ENCODE assay signal across 22 cellular contexts in genomic region chr22:19867617-19868016, GRCh38.
"Had no signal": no experiment of that assay in that cellular context is flagged by ENCODE, and none has a peak within 500 bp of the region (broad histone marks: within the 10 kb centered on the region; RNA-seq: fewer than 3 reads in every experiment).

No MANE protein-coding gene starts in this region.

- DNase-seq: activated CD4-positive, alpha-beta memory T cell treated with anti-CD3 and anti-CD28 coated beads, Interleukin-2, amount 10 ng/mL, durations not matched to agents 7 days and 5 days; activated CD4-positive, alpha-beta T cell treated with anti-CD3 and anti-CD28 coated beads, Interleukin-2, amount 10 ng/mL, durations not matched to agents 7 days and 5 days; activated CD4-positive, CD25-positive, alpha-beta regulatory T cell treated with anti-CD3 and anti-CD28 coated beads, Interleukin-2, amount 50 U/mL, for 72 hours; activated CD8-positive, alpha-beta memory T cell treated with anti-CD3 and anti-CD28 coated beads, Interleukin-2, amount 50 U/mL, for 48 hours; activated naive CD4-positive, alpha-beta T cell treated with Interleukin-2 at 50 U/mL for 16 hours; activated T-cell treated with anti-CD3 and anti-CD28 coated beads, Interleukin-2, amount 50 U/mL, for 48 hours; amygdala; dermis blood vessel endothelial cell; effector CD4-positive, alpha-beta T cell; small intestine; stimulated activated CD4-positive, alpha-beta T cell treated with anti-CD3 and anti-CD28 coated beads, Interleukin-15, amount 100 ng/mL, for 24 hours; stimulated activated CD4-positive, alpha-beta T cell treated with anti-CD3 and anti-CD28 coated beads, Interleukin-2, amount 100 ng/mL, for 24 hours; stimulated activated naive CD4-positive, alpha-beta T cell; WERI-Rb-1 had no signal

- H3K9me3 ChIP-seq: mucosa of descending colon, suprapubic skin, tibial nerve had no signal

- H3K4me3 ChIP-seq: lung, mucosa of descending colon, SK-N-MC, suprapubic skin, tibial nerve had no signal

- H3K36me3 Mint-ChIP-seq: natural killer cell treated with Interleukin-12 subunit alpha and Interleukin-12 subunit beta and Interleukin-15 and Interleukin-18, amount 100 ng/mL, for 72 hours had no signal

- H3K27ac Mint-ChIP-seq: activated CD4-positive, alpha-beta memory T cell treated with anti-CD3 and anti-CD28 coated beads, Interleukin-2, amount 10 ng/mL, durations not matched to agents 7 days and 5 days; activated CD4-positive, alpha-beta T cell treated with anti-CD3 and anti-CD28 coated beads, Interleukin-2, amount 10 ng/mL, durations not matched to agents 7 days and 5 days; natural killer cell treated with Interleukin-12 subunit alpha and Interleukin-12 subunit beta and Interleukin-15 and Interleukin-18, amount 100 ng/mL, for 72 hours had no signal

- H3K27me3 Mint-ChIP-seq: activated CD4-positive, alpha-beta memory T cell treated with anti-CD3 and anti-CD28 coated beads, Interleukin-2, amount 10 ng/mL, durations not matched to agents 7 days and 5 days; activated CD4-positive, alpha-beta T cell treated with anti-CD3 and anti-CD28 coated beads, Interleukin-2, amount 10 ng/mL, durations not matched to agents 7 days and 5 days; natural killer cell treated with Interleukin-12 subunit alpha and Interleukin-12 subunit beta and Interleukin-15 and Interleukin-18, amount 100 ng/mL, for 72 hours; progenitor cell of endocrine pancreas had no signal

- H3K4me1 Mint-ChIP-seq: activated CD4-positive, alpha-beta memory T cell treated with anti-CD3 and anti-CD28 coated beads, Interleukin-2, amount 10 ng/mL, durations not matched to agents 7 days and 5 days; activated CD4-positive, alpha-beta T cell treated with anti-CD3 and anti-CD28 coated beads, Interleukin-2, amount 10 ng/mL, durations not matched to agents 7 days and 5 days had no signal

- H3K27me3 ChIP-seq: suprapubic skin, tibial nerve had no signal

- H3K9me3 Mint-ChIP-seq: activated CD4-positive, alpha-beta memory T cell treated with anti-CD3 and anti-CD28 coated beads, Interleukin-2, amount 10 ng/mL, durations not matched to agents 7 days and 5 days; activated CD4-positive, alpha-beta T cell treated with anti-CD3 and anti-CD28 coated beads, Interleukin-2, amount 10 ng/mL, durations not matched to agents 7 days and 5 days; natural killer cell treated with Interleukin-12 subunit alpha and Interleukin-12 subunit beta and Interleukin-15 and Interleukin-18, amount 100 ng/mL, for 72 hours had no signal

- H3K4me3 Mint-ChIP-seq: activated CD4-positive, alpha-beta memory T cell treated with anti-CD3 and anti-CD28 coated beads, Interleukin-2, amount 10 ng/mL, durations not matched to agents 7 days and 5 days; activated CD4-positive, alpha-beta T cell treated with anti-CD3 and anti-CD28 coated beads, Interleukin-2, amount 10 ng/mL, durations not matched to agents 7 days and 5 days; natural killer cell treated with Interleukin-12 subunit alpha and Interleukin-12 subunit beta and Interleukin-15 and Interleukin-18, amount 100 ng/mL, for 72 hours had no signal

- H3K27ac ChIP-seq: SK-N-MC, suprapubic skin, WERI-Rb-1 had no signal

- H3K36me3 ChIP-seq: suprapubic skin, tibial nerve, WERI-Rb-1 had no signal

- ATAC-seq: mucosa of descending colon; natural killer cell treated with Interleukin-12 subunit alpha and Interleukin-12 subunit beta and Interleukin-15 and Interleukin-18, amount 100 ng/mL, for 72 hours; sciatic nerve had no signal
